2 cellular contexts compared by ENCODE assay signal in the genomic region with DNA sequence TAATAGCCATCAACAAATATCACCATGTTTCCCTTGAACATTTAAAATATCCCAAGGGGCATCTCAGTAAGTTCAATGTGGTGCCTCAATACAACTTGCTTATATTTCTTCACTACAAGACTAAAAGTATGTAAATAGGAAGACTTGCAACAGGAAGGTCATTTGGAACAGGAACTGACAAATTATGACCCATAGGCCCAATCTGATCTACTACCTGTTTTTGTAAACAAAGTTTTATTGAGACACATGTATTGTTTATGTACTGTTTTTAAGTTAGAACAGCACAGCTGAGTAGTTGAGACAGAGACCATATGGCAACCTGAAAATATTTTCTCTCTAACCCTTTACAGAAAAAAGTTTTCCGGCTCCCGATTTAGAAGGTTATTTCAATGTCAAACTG.
A peak's percentile ranks its signal among the peaks of the same experiment; 100 is the strongest.
TF ChIP-seq lines count a peak whose summit lies in the region.

No MANE protein-coding gene starts in this region.

TF ChIP-seq in K562, 482 proteins besides CTCF, POLR2A, EP300 and RAD21:
- TF ChIP-seq PHF8 (IDR thresholded peaks at IDR 0.05; ENCODE audit: borderline replicate concordance, low read length) (no peak), XRCC4 (IDR thresholded peaks at IDR 0.05; ENCODE audit: extremely low read depth, insufficient read depth, insufficient read length) (no peak), MEF2A (IDR thresholded peaks at IDR 0.05; ENCODE audit: control insufficient read depth, low read depth, low read length) (no peak), NFRKB (IDR thresholded peaks at IDR 0.05; ENCODE audit: low read depth) (no peak), MXI1 (IDR thresholded peaks at IDR 0.05; ENCODE audit: low read depth, low read length) (no peak), TBL1XR1 (IDR thresholded peaks at IDR 0.05; ENCODE audit: low read length in 2 of 2) (no peak)
- TF ChIP-seq, protein P1, sequence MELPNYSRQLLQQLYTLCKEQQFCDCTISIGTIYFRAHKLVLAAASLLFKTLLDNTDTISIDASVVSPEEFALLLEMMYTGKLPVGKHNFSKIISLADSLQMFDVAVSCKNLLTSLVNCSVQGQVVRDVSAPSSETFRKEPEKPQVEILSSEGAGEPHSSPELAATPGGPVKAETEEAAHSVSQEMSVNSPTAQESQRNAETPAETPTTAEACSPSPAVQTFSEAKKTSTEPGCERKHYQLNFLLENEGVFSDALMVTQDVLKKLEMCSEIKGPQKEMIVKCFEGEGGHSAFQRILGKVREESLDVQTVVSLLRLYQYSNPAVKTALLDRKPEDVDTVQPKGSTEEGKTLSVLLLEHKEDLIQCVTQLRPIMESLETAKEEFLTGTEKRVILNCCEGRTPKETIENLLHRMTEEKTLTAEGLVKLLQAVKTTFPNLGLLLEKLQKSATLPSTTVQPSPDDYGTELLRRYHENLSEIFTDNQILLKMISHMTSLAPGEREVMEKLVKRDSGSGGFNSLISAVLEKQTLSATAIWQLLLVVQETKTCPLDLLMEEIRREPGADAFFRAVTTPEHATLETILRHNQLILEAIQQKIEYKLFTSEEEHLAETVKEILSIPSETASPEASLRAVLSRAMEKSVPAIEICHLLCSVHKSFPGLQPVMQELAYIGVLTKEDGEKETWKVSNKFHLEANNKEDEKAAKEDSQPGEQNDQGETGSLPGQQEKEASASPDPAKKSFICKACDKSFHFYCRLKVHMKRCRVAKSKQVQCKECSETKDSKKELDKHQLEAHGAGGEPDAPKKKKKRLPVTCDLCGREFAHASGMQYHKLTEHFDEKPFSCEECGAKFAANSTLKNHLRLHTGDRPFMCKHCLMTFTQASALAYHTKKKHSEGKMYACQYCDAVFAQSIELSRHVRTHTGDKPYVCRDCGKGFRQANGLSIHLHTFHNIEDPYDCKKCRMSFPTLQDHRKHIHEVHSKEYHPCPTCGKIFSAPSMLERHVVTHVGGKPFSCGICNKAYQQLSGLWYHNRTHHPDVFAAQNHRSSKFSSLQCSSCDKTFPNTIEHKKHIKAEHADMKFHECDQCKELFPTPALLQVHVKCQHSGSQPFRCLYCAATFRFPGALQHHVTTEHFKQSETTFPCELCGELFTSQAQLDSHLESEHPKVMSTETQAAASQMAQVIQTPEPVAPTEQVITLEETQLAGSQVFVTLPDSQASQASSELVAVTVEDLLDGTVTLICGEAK (IDR thresholded peaks at IDR 0.05), result peak; percentile 50; the same call in 1 of the 2 replicates
- TF ChIP-seq, protein P1 (CRISPR knock-in tag; IDR thresholded peaks at IDR 0.05), result no peak

TF ChIP-seq in endothelial cell of umbilical vein, 7 proteins besides CTCF, POLR2A, EP300 and RAD21:
- TF ChIP-seq GATA2 (IDR thresholded peaks at IDR 0.05; ENCODE audit: insufficient read depth, insufficient read length, low read depth, low read length) (peak; percentile 73), MYC (IDR thresholded peaks at IDR 0.05; ENCODE audit: low read depth, low read length) (no peak), POLR2AphosphoS5 (IDR thresholded peaks at IDR 0.05; ENCODE audit: insufficient read depth, low read depth, low read length) (peak; percentile 25), EZH2 (IDR thresholded peaks at IDR 0.05; ENCODE audit: borderline replicate concordance, low read depth, low read length, severe bottlenecking) (no peak), FOS (IDR thresholded peaks at IDR 0.05; ENCODE audit: borderline replicate concordance, insufficient read depth, low read length) (peak; percentile 70)
